ENCODE assay signal across 25 cellular contexts in the genomic region with DNA sequence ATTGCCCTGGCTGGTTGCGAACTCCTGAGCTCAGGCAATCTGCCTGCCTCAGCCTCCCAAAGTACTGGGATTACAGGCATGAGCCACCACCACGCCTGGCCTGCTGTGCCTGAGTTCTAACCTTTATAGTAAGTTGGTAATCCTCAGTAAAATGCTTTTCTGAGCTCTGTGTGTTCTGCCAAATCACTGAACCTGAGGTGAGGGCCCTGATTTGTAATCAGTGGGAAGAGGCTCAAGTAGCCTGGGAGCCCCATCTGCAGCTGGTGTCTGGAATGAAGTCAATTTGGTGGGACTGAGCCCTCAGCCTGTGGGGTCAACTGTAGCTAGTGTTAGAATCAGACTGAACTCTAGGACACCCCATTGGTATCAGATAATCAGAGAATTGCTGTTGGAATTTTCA.
A peak's percentile ranks its signal among the peaks of the same experiment; 100 is the strongest.
DNase-seq lines count a peak whose midpoint lies in the region; ATAC-seq and TF ChIP-seq lines count a peak whose summit lies in the region.
"Had no signal": no experiment of that assay in that cellular context is flagged by ENCODE, and none has a peak within 500 bp of the region (broad histone marks: within the 10 kb centered on the region; RNA-seq: fewer than 3 reads in every experiment).

No MANE protein-coding gene starts in this region.

- no peak for DNase-seq in endodermal cell
- peak; percentile 20 for DNase-seq in posterior vena cava (ENCODE audit: low spot score)
- DNase-seq in NCI-H526 treated with DMSO at 0.1 percent for 48 hours (lab: John Stamatoyannopoulos, UW), result no peak
- no peak for DNase-seq in activated T-helper 1 cell treated with anti-CD3 and anti-CD28 coated beads, Interleukin-12 subunit alpha, Interleukin-12 subunit beta, Interleukin-2, Interleukin-4 antibody, amounts not matched to agents 30 ng/mL and 10 ng/mL and 1 ng/mL, durations not matched to agents 14 hours and 24 hours and 36 hours (ENCODE audit: low spot score)
- DNase-seq in activated gamma-delta T cell (lab: John Stamatoyannopoulos, UW), result no peak
- DNase-seq: activated B cell treated with CpG ODN at 0.5 μM for 24 hours; activated CD4-positive, alpha-beta T cell treated with anti-CD3 and anti-CD28 coated beads, Interleukin-2, amount 50 U/mL, for 1 hour; activated naive CD8-positive, alpha-beta T cell treated with anti-CD3 and anti-CD28 coated beads, Interleukin-2, amount 50 U/mL, for 24 hours; activated T-cell treated with anti-CD3 and anti-CD28 coated beads, Interleukin-2, amount 50 U/mL, for 24 hours; CD4-positive, alpha-beta memory T cell; NCI-H1436 treated with DMSO at 0.1 percent for 48 hours; NCI-H2081 treated with DMSO at 0.1 percent for 48 hours; NCI-H2227 treated with DMSO at 0.1 percent for 48 hours; stimulated activated naive CD8-positive, alpha-beta T cell treated with anti-CD3 and anti-CD28 coated beads, Interleukin-15, Interleukin-2, amounts not matched to agents 100 U/mL and 50 U/mL, for 24 hours; T1000 had no signal

- peak overlapping the region; percentile 72 for H3K4me2 ChIP-seq in BLaER1
- H3K4me2 ChIP-seq: A549 had no signal

- no peaks in the 10 kb centered on the region for H4K20me1 ChIP-seq in BLaER1

- peaks cover 12% of the 10 kb centered on the region for H3K9me3 Mint-ChIP-seq in endodermal cell
- no peaks in the 10 kb centered on the region for H3K9me3 Mint-ChIP-seq in activated T-helper 1 cell treated with anti-CD3 and anti-CD28 coated beads, Interleukin-12 subunit alpha, Interleukin-12 subunit beta, Interleukin-2, Interleukin-4 antibody, amounts not matched to agents 30 ng/mL and 10 ng/mL and 1 ng/mL, durations not matched to agents 14 hours and 24 hours and 36 hours
- H3K9me3 Mint-ChIP-seq: activated B cell treated with CpG ODN at 0.5 μM for 24 hours; activated naive CD8-positive, alpha-beta T cell treated with anti-CD3 and anti-CD28 coated beads, Interleukin-2, amount 50 U/mL, for 24 hours; activated T-cell treated with anti-CD3 and anti-CD28 coated beads, Interleukin-2, amount 50 U/mL, for 24 hours; CD4-positive, alpha-beta memory T cell; central memory CD8-positive, alpha-beta T cell; dendritic cell treated with granulocyte-macrophage colony-stimulating factor and Interleukin-4, amounts not matched to agents 40 ng/mL and 50 ng/mL, for 4 days had no signal

- peaks cover 33% of the 10 kb centered on the region for H3K4me1 Mint-ChIP-seq in endodermal cell
- no peaks in the 10 kb centered on the region for H3K4me1 Mint-ChIP-seq in activated T-helper 1 cell treated with anti-CD3 and anti-CD28 coated beads, Interleukin-12 subunit alpha, Interleukin-12 subunit beta, Interleukin-2, Interleukin-4 antibody, amounts not matched to agents 30 ng/mL and 10 ng/mL and 1 ng/mL, durations not matched to agents 14 hours and 24 hours and 36 hours (ENCODE audit: low read depth)
- H3K4me1 Mint-ChIP-seq: activated naive CD8-positive, alpha-beta T cell treated with anti-CD3 and anti-CD28 coated beads, Interleukin-2, amount 50 U/mL, for 24 hours had no signal

- H3K27me3 Mint-ChIP-seq in endodermal cell (ENCODE audit: insufficient read depth), result no peaks in the 10 kb centered on the region
- no peaks in the 10 kb centered on the region for H3K27me3 Mint-ChIP-seq in activated T-helper 1 cell treated with anti-CD3 and anti-CD28 coated beads, Interleukin-12 subunit alpha, Interleukin-12 subunit beta, Interleukin-2, Interleukin-4 antibody, amounts not matched to agents 30 ng/mL and 10 ng/mL and 1 ng/mL, durations not matched to agents 14 hours and 24 hours and 36 hours (ENCODE audit: insufficient read depth)
- H3K27me3 Mint-ChIP-seq: activated B cell treated with CpG ODN at 0.5 μM for 24 hours; activated naive CD8-positive, alpha-beta T cell treated with anti-CD3 and anti-CD28 coated beads, Interleukin-2, amount 50 U/mL, for 24 hours; activated T-cell treated with anti-CD3 and anti-CD28 coated beads, Interleukin-2, amount 50 U/mL, for 24 hours; CD4-positive, alpha-beta memory T cell; central memory CD8-positive, alpha-beta T cell; dendritic cell treated with granulocyte-macrophage colony-stimulating factor and Interleukin-4, amounts not matched to agents 40 ng/mL and 50 ng/mL, for 4 days had no signal

- H3K4me1 ChIP-seq in BLaER1 (peaks cover 81% of the 10 kb centered on the region), HUES6 (ENCODE audit: control insufficient read depth, insufficient read depth, low read length) (peaks cover 45% of the 10 kb centered on the region), endodermal cell (ENCODE audit: control insufficient read depth, insufficient read depth, low read length) (peaks cover 12% of the 10 kb centered on the region)
- H3K4me1 ChIP-seq: A549 had no signal

- no peak overlapping the region for H3K4me3 ChIP-seq in BLaER1
- no peak overlapping the region for H3K4me3 ChIP-seq in HUES6 (ENCODE audit: low read depth, low read length)
- no peak overlapping the region for H3K4me3 ChIP-seq in endodermal cell (ENCODE audit: low read length)
- H3K4me3 ChIP-seq: A549, heart left ventricle, ovary, skin epidermis had no signal

- 80 to 89% methylated on average over 2 of the region's 2 CpGs for WGBS in endodermal cell (ENCODE audit: insufficient coverage in 1 of 2, insufficient read length in 1 of 2), 2 experiments

- ATAC-seq in HG03469 (IDR thresholded peaks at IDR 0.05; ENCODE audit: unreplicated experiment), result no peak
- ATAC-seq: A549, esophagus mucosa, heart left ventricle had no signal

- intact Hi-C loops in posterior vena cava (cut with DNase I), result no loop called here
- intact Hi-C loops in activated T-helper 1 cell treated with anti-CD3 and anti-CD28 coated beads, Interleukin-12 subunit alpha, Interleukin-12 subunit beta, Interleukin-2, Interleukin-4 antibody, amounts not matched to agents 30 ng/mL and 10 ng/mL and 1 ng/mL, durations not matched to agents 14 hours and 24 hours and 36 hours (cut with micrococcal nuclease), result no loop called here

- no peak overlapping the region for H3K9ac ChIP-seq in BLaER1
- peak overlapping the region; percentile 57 for H3K9ac ChIP-seq in HUES6 (ENCODE audit: low read length)
- H3K9ac ChIP-seq in endodermal cell (ENCODE audit: extremely low read depth, low read length, poor library complexity, severe bottlenecking), result no peak overlapping the region

- H3K4me3 Mint-ChIP-seq in endodermal cell, result no peak overlapping the region
- no peak overlapping the region for H3K4me3 Mint-ChIP-seq in activated T-helper 1 cell treated with anti-CD3 and anti-CD28 coated beads, Interleukin-12 subunit alpha, Interleukin-12 subunit beta, Interleukin-2, Interleukin-4 antibody, amounts not matched to agents 30 ng/mL and 10 ng/mL and 1 ng/mL, durations not matched to agents 14 hours and 24 hours and 36 hours
- H3K4me3 Mint-ChIP-seq: activated B cell treated with CpG ODN at 0.5 μM for 24 hours; activated naive CD8-positive, alpha-beta T cell treated with anti-CD3 and anti-CD28 coated beads, Interleukin-2, amount 50 U/mL, for 24 hours; activated T-cell treated with anti-CD3 and anti-CD28 coated beads, Interleukin-2, amount 50 U/mL, for 24 hours; CD4-positive, alpha-beta memory T cell; central memory CD8-positive, alpha-beta T cell; dendritic cell treated with granulocyte-macrophage colony-stimulating factor and Interleukin-4, amounts not matched to agents 40 ng/mL and 50 ng/mL, for 4 days had no signal

- no peaks in the 10 kb centered on the region for H3K9me3 ChIP-seq in BLaER1
- 0 out of 2 replicates have a peak, but pooled peaks cover 6% of the 10 kb centered on the region for H3K9me3 ChIP-seq in HUES6 (ENCODE audit: control insufficient read depth, insufficient read depth, low read depth, low read length)
- no peaks in the 10 kb centered on the region for H3K9me3 ChIP-seq in endodermal cell (ENCODE audit: control insufficient read depth, low read length)
- H3K9me3 ChIP-seq: A549, heart left ventricle, ovary had no signal

- H3K36me3 ChIP-seq in BLaER1, result no peaks in the 10 kb centered on the region
- peaks cover 2% of the 10 kb centered on the region; the same call in 1 of the 2 replicates for H3K36me3 ChIP-seq in HUES6 (ENCODE audit: control insufficient read depth, insufficient read depth, low read length)
- peaks cover 3% of the 10 kb centered on the region for H3K36me3 ChIP-seq in endodermal cell (ENCODE audit: control insufficient read depth, insufficient read depth, low read length)
- H3K36me3 ChIP-seq: ovary had no signal

- no peak for TF ChIP-seq CTCF in endodermal cell (conservative IDR thresholded peaks at IDR 0.05)

- H3K36me3 Mint-ChIP-seq in endodermal cell (ENCODE audit: low read depth), result peaks cover 20% of the 10 kb centered on the region
- H3K36me3 Mint-ChIP-seq in activated T-helper 1 cell treated with anti-CD3 and anti-CD28 coated beads, Interleukin-12 subunit alpha, Interleukin-12 subunit beta, Interleukin-2, Interleukin-4 antibody, amounts not matched to agents 30 ng/mL and 10 ng/mL and 1 ng/mL, durations not matched to agents 14 hours and 24 hours and 36 hours (ENCODE audit: low read depth), result peaks cover 2% of the 10 kb centered on the region

- H3K27me3 ChIP-seq in BLaER1 (no peaks in the 10 kb centered on the region), HUES6 (ENCODE audit: control insufficient read depth, insufficient read depth, low read length) (no peaks in the 10 kb centered on the region), endodermal cell (ENCODE audit: control insufficient read depth, insufficient read depth, low read length, poor library complexity, severe bottlenecking) (no peaks in the 10 kb centered on the region)
- H3K27me3 ChIP-seq: heart left ventricle, ovary had no signal

- H3K27ac ChIP-seq in BLaER1, result 0 out of 2 replicates have a peak overlapping the region, but pooled peaks have one; percentile 1
- peak overlapping the region; percentile 80 for H3K27ac ChIP-seq in HUES6 (ENCODE audit: low read depth, low read length)
- H3K27ac ChIP-seq in endodermal cell (ENCODE audit: low read depth, low read length), result peak overlapping the region; percentile 44
- H3K27ac ChIP-seq: A549, ovary had no signal

- H3K27ac Mint-ChIP-seq in endodermal cell, result peak overlapping the region; percentile 81
- H3K27ac Mint-ChIP-seq in activated T-helper 1 cell treated with anti-CD3 and anti-CD28 coated beads, Interleukin-12 subunit alpha, Interleukin-12 subunit beta, Interleukin-2, Interleukin-4 antibody, amounts not matched to agents 30 ng/mL and 10 ng/mL and 1 ng/mL, durations not matched to agents 14 hours and 24 hours and 36 hours, result no peak overlapping the region
- H3K27ac Mint-ChIP-seq: activated B cell treated with CpG ODN at 0.5 μM for 24 hours; activated naive CD8-positive, alpha-beta T cell treated with anti-CD3 and anti-CD28 coated beads, Interleukin-2, amount 50 U/mL, for 24 hours; activated T-cell treated with anti-CD3 and anti-CD28 coated beads, Interleukin-2, amount 50 U/mL, for 24 hours; dendritic cell treated with granulocyte-macrophage colony-stimulating factor and Interleukin-4, amounts not matched to agents 40 ng/mL and 50 ng/mL, for 4 days had no signal

Comparison
In these comparisons a context has a peak if more than half of its experiments do, and no peak if none do; other contexts are left out.
1. H3K27ac ChIP-seq: peak in every context shown above with its lines; median percentile 80 in HUES6; 44 in endodermal cell; 1 in BLaER1.